ENCODE assay signal across 21 cellular contexts in the genomic region with DNA sequence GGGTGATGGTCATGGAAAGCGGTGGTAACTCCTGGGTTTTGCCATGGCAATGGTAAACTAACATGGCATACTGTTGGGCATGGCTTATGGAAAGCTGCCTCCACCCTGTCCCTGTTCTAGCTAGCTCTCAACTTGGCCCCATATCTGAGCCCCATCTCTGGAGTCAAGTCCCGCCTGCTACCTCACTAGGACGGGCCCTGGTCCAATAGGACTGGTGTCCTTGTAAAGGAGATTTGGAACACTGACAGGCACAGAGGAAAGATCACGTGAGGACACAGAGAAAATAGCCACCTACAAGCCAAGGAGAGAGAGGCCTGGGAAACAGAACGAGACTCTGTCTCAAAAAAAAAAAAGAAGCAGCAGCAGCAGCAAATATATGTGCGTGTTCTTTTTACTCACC.
"Had no signal": no experiment of that assay in that cellular context is flagged by ENCODE, and none has a peak within 500 bp of the region (broad histone marks: within the 10 kb centered on the region; RNA-seq: fewer than 3 reads in every experiment).

No MANE protein-coding gene starts in this region.

- H3K36me3 ChIP-seq: esophagus muscularis mucosa, gastroesophageal sphincter, pancreas, sigmoid colon, stomach, thyroid gland had no signal

- DNase-seq: dermis blood vessel endothelial cell; effector memory CD4-positive, alpha-beta T cell; foreskin keratinocyte; hypothalamus; immature natural killer cell; islet precursor cell; kidney glomerular epithelial cell; left colon; natural killer cell; occipital lobe; pancreas; sigmoid colon; stimulated activated CD4-positive, alpha-beta T cell treated with anti-CD3 and anti-CD28 coated beads, Interleukin-2, amount 100 ng/mL, for 24 hours; stimulated activated CD4-positive, alpha-beta T cell treated with anti-CD3 and anti-CD28 coated beads, Interleukin-4, amount 100 ng/mL, for 24 hours; stimulated activated naive CD4-positive, alpha-beta T cell treated with Interleukin-2 at 50 U/mL for 16 hours; stomach; thyroid gland had no signal

- H3K4me1 ChIP-seq: esophagus muscularis mucosa, foreskin keratinocyte, gastroesophageal sphincter, pancreas, sigmoid colon, stomach, thyroid gland had no signal

- H3K27me3 ChIP-seq: esophagus muscularis mucosa, foreskin keratinocyte, gastroesophageal sphincter, pancreas, sigmoid colon, stomach, thyroid gland had no signal

- H3K4me3 ChIP-seq: coronary artery, esophagus muscularis mucosa, gastroesophageal sphincter, lung, pancreas, sigmoid colon, stomach, thyroid gland had no signal

- H3K9me3 ChIP-seq: pancreas, thyroid gland had no signal

- H3K27ac ChIP-seq: coronary artery, esophagus muscularis mucosa, foreskin keratinocyte, gastroesophageal sphincter, pancreas, sigmoid colon, stomach, thyroid gland had no signal
